ENCODE assay signal across 25 cellular contexts in genomic region chr1:34694383-34694782, GRCh38.
"Had no signal": no experiment of that assay in that cellular context is flagged by ENCODE, and none has a peak within 500 bp of the region (broad histone marks: within the 10 kb centered on the region; RNA-seq: fewer than 3 reads in every experiment).

No MANE protein-coding gene starts in this region.

- H3K79me2 ChIP-seq: hepatocyte had no signal

- H3K36me3 Mint-ChIP-seq: immature natural killer cell, mesothelial cell of epicardium, naive B cell had no signal

- H2AFZ ChIP-seq: hepatocyte had no signal

- H3K36me3 ChIP-seq: colonic mucosa, esophagus squamous epithelium, gastrocnemius medialis, left lung, lower lobe of right lung had no signal

- DNase-seq: colonic mucosa; dermis blood vessel endothelial cell; dorsolateral prefrontal cortex; effector CD4-positive, alpha-beta T cell; effector memory CD4-positive, alpha-beta T cell; esophagus squamous epithelium; foreskin fibroblast; foreskin melanocyte; gastrocnemius medialis; glutamatergic neuron; hypothalamus; immature natural killer cell; islet precursor cell; kidney; kidney glomerular epithelial cell; left colon; left lung; left ventricle myocardium superior; lower lobe of right lung; mesenchymal stem cell; mucosa of descending colon; naive B cell had no signal

- H3K9me3 Mint-ChIP-seq: immature natural killer cell, mesothelial cell of epicardium had no signal

- H3K27ac ChIP-seq: colonic mucosa, dorsolateral prefrontal cortex, esophagus squamous epithelium, gastrocnemius medialis, hepatocyte, left lung, lower lobe of right lung had no signal

- H3K4me1 ChIP-seq: colonic mucosa, gastrocnemius medialis, left lung, lower lobe of right lung had no signal

- H3K4me3 Mint-ChIP-seq: immature natural killer cell, mesothelial cell of epicardium, naive B cell had no signal

- H3K27ac Mint-ChIP-seq: mesothelial cell of epicardium had no signal

- H3K9me3 ChIP-seq: colonic mucosa, esophagus squamous epithelium, gastrocnemius medialis, left lung, lower lobe of right lung, mucosa of descending colon had no signal

- ATAC-seq: gastrocnemius medialis, left colon, left lung, left ventricle myocardium superior, lower lobe of right lung, mucosa of descending colon had no signal

- FAIRE-seq: endothelial cell of umbilical vein, kidney had no signal

- H3K4me2 ChIP-seq: hepatocyte had no signal

- H3K4me1 Mint-ChIP-seq: immature natural killer cell, naive B cell had no signal

- H3K27me3 ChIP-seq: colonic mucosa, hepatocyte, left lung had no signal

- H3K4me3 ChIP-seq: colonic mucosa, dorsolateral prefrontal cortex, esophagus squamous epithelium, gastrocnemius medialis, hepatocyte, left lung, lower lobe of right lung, mucosa of descending colon had no signal
